In the genomic region with DNA sequence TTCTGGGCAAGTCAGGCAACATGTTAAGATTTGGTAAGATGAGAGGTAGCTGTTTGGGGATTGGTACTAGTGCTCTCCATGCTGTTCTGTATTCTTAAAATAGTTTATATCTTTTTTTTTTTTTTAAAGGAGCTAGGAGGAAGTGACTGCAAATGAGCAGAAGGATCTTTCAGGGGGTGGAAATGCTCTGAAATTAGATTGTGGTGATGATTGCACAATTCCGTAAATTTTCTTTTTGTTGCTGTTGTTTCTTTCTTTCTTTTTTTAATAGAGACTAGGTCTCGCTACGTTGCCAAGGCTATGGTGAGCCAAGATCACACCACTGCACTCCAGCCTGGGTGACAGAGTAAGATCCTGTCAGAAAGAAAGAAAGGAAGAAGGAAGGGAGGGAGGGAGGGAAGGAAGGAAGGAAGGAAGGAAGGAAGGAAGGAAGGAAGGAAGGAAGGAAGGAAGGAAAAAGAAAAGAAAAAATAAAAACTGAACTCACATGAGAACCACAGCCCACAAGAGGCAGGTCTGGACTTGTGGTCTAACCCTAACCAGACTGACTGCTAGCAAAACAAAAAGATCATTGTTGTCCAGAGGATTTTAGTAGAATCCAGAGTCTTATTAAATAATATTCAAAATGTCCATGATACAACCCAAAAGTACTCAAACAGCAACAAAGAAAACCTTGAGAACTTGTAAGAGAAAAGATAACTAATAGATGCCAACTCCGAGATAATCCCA, we compare ENCODE assay signal across 10 cellular contexts.
DNase-seq lines count a peak whose midpoint lies in the region; ATAC-seq and TF ChIP-seq lines count a peak whose summit lies in the region.
"Had no signal": no experiment of that assay in that cellular context is flagged by ENCODE, and none has a peak within 500 bp of the region (broad histone marks: within the 10 kb centered on the region; RNA-seq: fewer than 3 reads in every experiment).

No MANE protein-coding gene starts in this region.

- H3K4me1 ChIP-seq in HEK293 (ENCODE audit: control insufficient read depth, insufficient read depth, low read length) = 0 out of 2 replicates have a peak, but pooled peaks cover 3% of the 10 kb centered on the region

- peak; percentile 99 for DNase-seq in SK-N-MC (ENCODE audit: low read depth, low spot score)
- peak; percentile 79 for DNase-seq in epidermal melanocyte (ENCODE audit: insufficient read length, low spot score)
- no peak for DNase-seq in NCI-H748 (lab: John Stamatoyannopoulos, UW; ENCODE audit: unreplicated experiment)
- DNase-seq: retina had no signal

- H3K36me3 ChIP-seq in HEK293 (ENCODE audit: control insufficient read depth in 2 of 2, insufficient read depth in 1 of 2, low read length in 2 of 2) (no peaks in the 10 kb centered on the region), SK-N-MC (ENCODE audit: insufficient read depth, low read length) (no peaks in the 10 kb centered on the region)
- H3K36me3 ChIP-seq: heart left ventricle had no signal

- H3K27ac ChIP-seq in HEK293 (ENCODE audit: extremely low read depth, low read depth, low read length) (no peak overlapping the region), SK-N-MC (peak overlapping the region; percentile 100), skin epidermis (peak overlapping the region in 19 of 21 experiments; percentile 9 to 99 (median 80))

- CTCF ChIA-PET in HEK293 (lab: Yijun Ruan, JAX) = interaction anchor here (0.6 kb wide), 1 partner anchor 390 kb away, joined by 4 read pairs; no protein-coding TSS in a partner anchor

- TF ChIP-seq CTCF in HEK293 (tag by site-specific recombination; IDR thresholded peaks at IDR 0.05) = no peak

- ATAC-seq in GM21360 (IDR thresholded peaks at IDR 0.05; ENCODE audit: unreplicated experiment) = no peak
- ATAC-seq in GM21619 (IDR thresholded peaks at IDR 0.05; ENCODE audit: unreplicated experiment) = no peak
- no peak for ATAC-seq in GM21447 (IDR thresholded peaks at IDR 0.05; ENCODE audit: unreplicated experiment)

- H3K9me3 ChIP-seq in HEK293 (ENCODE audit: control insufficient read depth, insufficient read depth, low read depth, low read length) (no peaks in the 10 kb centered on the region), SK-N-MC (ENCODE audit: low read depth, low read length) (no peaks in the 10 kb centered on the region)
- H3K9me3 ChIP-seq: heart left ventricle had no signal

- peak overlapping the region; percentile 94 for H3K9ac ChIP-seq in SK-N-MC (ENCODE audit: insufficient read length)

- H3K4me3 ChIP-seq in HEK293 (ENCODE audit: low read depth, low read length) (no peak overlapping the region), SK-N-MC (peak overlapping the region; percentile 77), skin epidermis (no peak overlapping the region)

- POLR2A ChIA-PET in HEK293 (lab: Yijun Ruan, JAX) = no interaction called here

TF ChIP-seq in HEK293, 187 proteins besides CTCF, POLR2A, EP300 and RAD21:
- TF ChIP-seq ZNF670 (tag by site-specific recombination; IDR thresholded peaks at IDR 0.05; ENCODE audit: low read depth) (no peak), FEZF1 (tag by site-specific recombination; IDR thresholded peaks at IDR 0.05) (no peak), ZFP69B (tag by site-specific recombination; IDR thresholded peaks at IDR 0.05) (no peak), ZNF214 (tag by site-specific recombination; IDR thresholded peaks at IDR 0.05; ENCODE audit: borderline replicate concordance) (no peak), ZNF366 (tag by site-specific recombination; conservative IDR thresholded peaks at IDR 0.05) (peak; percentile 92), ZNF792 (tag by site-specific recombination; IDR thresholded peaks at IDR 0.05) (no peak), ZNF354C (tag by site-specific recombination; IDR thresholded peaks at IDR 0.05; ENCODE audit: borderline replicate concordance, low read depth) (no peak)
TF ChIP-seq in HEK293: peak in this region for 1.
